In genomic region chr2:40131061-40131704, GRCh38 we compare ENCODE assay signal across 22 cellular contexts.
"Had no signal": no experiment of that assay in that cellular context is flagged by ENCODE, and none has a peak within 500 bp of the region (broad histone marks: within the 10 kb centered on the region; RNA-seq: fewer than 3 reads in every experiment).

No MANE protein-coding gene starts in this region.

- H3K27me3 ChIP-seq: adrenal gland, ascending aorta, brain microvascular endothelial cell, colonic mucosa, dorsolateral prefrontal cortex, esophagus muscularis mucosa, thyroid gland had no signal

- H3K4me1 ChIP-seq: adrenal gland, colonic mucosa, thyroid gland had no signal

- H3K27ac ChIP-seq: adrenal gland, brain microvascular endothelial cell, colonic mucosa, dorsolateral prefrontal cortex, esophagus muscularis mucosa, thyroid gland had no signal

- DNase-seq: activated CD4-positive, alpha-beta T cell treated with anti-CD3 and anti-CD28 coated beads for 36 hours; activated CD4-positive, alpha-beta T cell treated with anti-CD3 and anti-CD28 coated beads, Interleukin-2, amount 50 U/mL, for 4 hours; activated CD8-positive, alpha-beta memory T cell treated with anti-CD3 and anti-CD28 coated beads, Interleukin-2, amount 50 U/mL, for 48 hours; activated naive CD4-positive, alpha-beta T cell; activated T-cell treated with anti-CD3 and anti-CD28 coated beads, Interleukin-2, amount 50 U/mL, for 4 hours; colonic mucosa; dorsolateral prefrontal cortex; effector memory CD8-positive, alpha-beta T cell; glutamatergic neuron; hypothalamus; nephron progenitor cell; stimulated activated CD4-positive, alpha-beta T cell treated with anti-CD3 and anti-CD28 coated beads, Interleukin-4, amount 100 ng/mL, for 4 hours; stimulated activated naive CD8-positive, alpha-beta T cell treated with anti-CD3 and anti-CD28 coated beads, Interleukin-15, Interleukin-2, amounts not matched to agents 100 U/mL and 50 U/mL, for 24 hours; T1000; thyroid gland had no signal

- H3K4me3 ChIP-seq: adrenal gland, ascending aorta, colonic mucosa, dorsolateral prefrontal cortex, esophagus muscularis mucosa, thyroid gland had no signal

- H3K9me3 ChIP-seq: adrenal gland, ascending aorta, colonic mucosa, esophagus muscularis mucosa, thyroid gland had no signal

- ATAC-seq: activated CD4-positive, alpha-beta T cell treated with anti-CD3 and anti-CD28 coated beads for 36 hours; activated T-cell treated with anti-CD3 and anti-CD28 coated beads, Interleukin-2, amount 50 U/mL, for 4 hours; effector memory CD8-positive, alpha-beta T cell; stimulated activated naive CD8-positive, alpha-beta T cell treated with anti-CD3 and anti-CD28 coated beads, Interleukin-15, Interleukin-2, amounts not matched to agents 100 U/mL and 50 U/mL, for 24 hours; WTC11 had no signal

- FAIRE-seq: endothelial cell of umbilical vein, frontal cortex had no signal

- H3K36me3 ChIP-seq: adrenal gland, ascending aorta, brain microvascular endothelial cell, colonic mucosa, esophagus muscularis mucosa, thyroid gland had no signal
